ENCODE assay signal across 8 cellular contexts in genomic region chr21:32412998-32413504, GRCh38. TPM values are rescaled to one million over a fixed set of nuclear protein-coding genes. Genes with fewer than 3 reads are reported as not detected.
DNase-seq lines count a peak whose midpoint lies in the region; ATAC-seq and TF ChIP-seq lines count a peak whose summit lies in the region.

No MANE protein-coding gene starts in this region.

- H3K27ac ChIP-seq in RWPE1: peak overlapping the region; percentile 98
- peak overlapping the region; percentile 90 for H3K27ac ChIP-seq in effector memory CD4-positive, alpha-beta T cell (ENCODE audit: insufficient read depth, low read length, poor library complexity, severe bottlenecking)

- H3K4me3 ChIP-seq in effector memory CD4-positive, alpha-beta T cell (ENCODE audit: insufficient read depth, low read depth, low read length, poor library complexity, severe bottlenecking): peak overlapping the region; percentile 95

- peak; percentile 12 for DNase-seq in Caki2 (ENCODE audit: low read depth)
- DNase-seq in RWPE1 (ENCODE audit: low spot score): no peak
- DNase-seq in effector memory CD4-positive, alpha-beta T cell: peak in 1 of 3 donors; percentile 6
- DNase-seq in mucosa of gallbladder (ENCODE audit: low spot score): peak; percentile 45
- DNase-seq in ureter (ENCODE audit: low spot score): peak; percentile 58

- ATAC-seq in HG03045 (IDR thresholded peaks at IDR 0.05; ENCODE audit: unreplicated experiment) (no peak), GM21717 (IDR thresholded peaks at IDR 0.05; ENCODE audit: unreplicated experiment) (no peak), HG03097 (IDR thresholded peaks at IDR 0.05; ENCODE audit: low FRiP score, unreplicated experiment) (no peak)

- no peaks in the 10 kb centered on the region for H3K27me3 ChIP-seq in effector memory CD4-positive, alpha-beta T cell (replicated peaks; ENCODE audit: control insufficient read depth, insufficient read depth, low read length, poor library complexity, severe bottlenecking)

- POLR2A ChIA-PET in RWPE1 (lab: Yijun Ruan, JAX; ENCODE audit: low non-redundant PET): no interaction called here

- CTCF ChIA-PET in RWPE1 (lab: Yijun Ruan, JAX): interaction anchor here (0.5 to 2.4 kb wide), 3 partner anchors 8 to 188 kb away, joined by 3 to 12 read pairs (median 5); no protein-coding TSS in a partner anchor

- no peaks in the 10 kb centered on the region for H3K9me3 ChIP-seq in effector memory CD4-positive, alpha-beta T cell (ENCODE audit: control insufficient read depth, low read length)

- TF ChIP-seq CTCF in RWPE1 (conservative IDR thresholded peaks at IDR 0.05; ENCODE audit: low read depth): no peak; the same call in 1 of the 2 replicates

- in situ Hi-C loops in Caki2 (cut with HindIII; ENCODE audit: low pct_unique_long_range_greater_than_20kb, low sequenced_read_pairs): no loop called here

- H3K36me3 ChIP-seq in effector memory CD4-positive, alpha-beta T cell (ENCODE audit: control insufficient read depth, insufficient read depth, low read length): no peaks in the 10 kb centered on the region

- H3K4me1 ChIP-seq in effector memory CD4-positive, alpha-beta T cell (ENCODE audit: control insufficient read depth, insufficient read depth, low read length, poor library complexity, severe bottlenecking): peaks cover 16% of the 10 kb centered on the region

RNA-seq across cellular contexts. Expression of gene EVA1C, which starts 0.5 kb away (rescaled TPM):
- total RNA-seq in Caki2 (2014; rRNA removed; shearing (Covaris generic); ENCODE audit: low replicate concordance): not detected in 2 replicates
- 34.8 TPM for total RNA-seq in mucosa of gallbladder
- total RNA-seq in ureter: 55.3 TPM

RNA-seq across cellular contexts. Expression of gene URB1, which starts 20.2 kb away (rescaled TPM):
- total RNA-seq in Caki2 (2014; rRNA removed; shearing (Covaris generic); ENCODE audit: low replicate concordance): 9.6 TPM in 2 replicates
- total RNA-seq in mucosa of gallbladder: 11.3 TPM
- total RNA-seq in ureter: 34.6 TPM

Comparison
In these comparisons a context has a peak if more than half of its experiments do, and no peak if none do; other contexts are left out.
1. RNA of gene EVA1C, which starts 0.5 kb away (total RNA-seq): 55.3 TPM in ureter (single experiment) and 34.8 TPM in mucosa of gallbladder (single experiment); not detected in Caki2; every median in the first group is over 10 times any median in the second.